Comparison of ENCODE assay signal across 15 cellular contexts in genomic region chr18:8785855-8786765, GRCh38.
DNase-seq lines count a peak whose midpoint lies in the region; ATAC-seq, FAIRE-seq and TF ChIP-seq lines count a peak whose summit lies in the region.
"Had no signal": no experiment of that assay in that cellular context is flagged by ENCODE, and none has a peak within 500 bp of the region (broad histone marks: within the 10 kb centered on the region; RNA-seq: fewer than 3 reads in every experiment).

No MANE protein-coding gene starts in this region.

- H3K27ac ChIP-seq in H9 (ENCODE audit: insufficient read length, low read depth, low read length) (no peak overlapping the region), keratinocyte (ENCODE audit: control insufficient read depth, insufficient read depth, low read length) (peak overlapping the region; percentile 72), mesenchymal stem cell (ENCODE audit: low read length, poor library complexity, severe bottlenecking) (no peak overlapping the region)

- no peak overlapping the region; the same call in 1 of the 2 replicates for H3K14ac ChIP-seq in H9 (ENCODE audit: insufficient read depth, low read length)
- no peak overlapping the region for H3K14ac ChIP-seq in mesenchymal stem cell (ENCODE audit: low read length in 2 of 2)

- H2AK5ac ChIP-seq in H9 (ENCODE audit: insufficient read length, low read length), result no peak overlapping the region
- H2AK5ac ChIP-seq in mesenchymal stem cell (ENCODE audit: low read length, severe bottlenecking), result no peak overlapping the region

- H3K27me3 ChIP-seq in H9 (ENCODE audit: insufficient read depth, low read length) (no peaks in the 10 kb centered on the region), keratinocyte (ENCODE audit: control insufficient read depth, extremely low read depth, insufficient read depth, low read length) (no peaks in the 10 kb centered on the region), mesenchymal stem cell (ENCODE audit: control insufficient read depth in 1 of 2, insufficient read depth in 1 of 2, low read length in 2 of 2) (no peaks in the 10 kb centered on the region)

- no peak overlapping the region for H3K56ac ChIP-seq in H9 (ENCODE audit: insufficient read length, low read depth, low read length)

- DNase-seq in H9, result no peak
- no peak for DNase-seq in WTC11 (ENCODE audit: low spot score)
- DNase-seq in keratinocyte (ENCODE audit: low read depth, low spot score), result no peak
- no peak for DNase-seq in stimulated activated naive CD8-positive, alpha-beta T cell treated with anti-CD3 and anti-CD28 coated beads, Interleukin-15, amount 100 ng/mL, for 72 hours
- no peak for DNase-seq in mesenchymal stem cell
- DNase-seq in DMS79 (lab: John Stamatoyannopoulos, UW), result no peak
- DNase-seq: effector memory CD4-positive, alpha-beta T cell; foreskin fibroblast; mesendoderm; NCI-H2081; NCI-H82 had no signal

- TF ChIP-seq CTCF in H9 (conservative IDR thresholded peaks at IDR 0.05) (no peak), WTC11 (IDR thresholded peaks at IDR 0.05) (no peak), keratinocyte (optimal IDR thresholded peaks at IDR 0.05 in 1 of 3, IDR thresholded peaks at IDR 0.05 in 1 of 3, conservative IDR thresholded peaks at IDR 0.05 in 1 of 3; ENCODE audit: extremely low read depth in 1 of 3, insufficient read depth in 2 of 3, low read length in 3 of 3) (no peak)

- POLR2A ChIA-PET in WTC11 (lab: Charles Lee), result interaction anchor here (0.9 kb wide), 1 partner anchor 79 kb away, joined by 3 read pairs; no protein-coding TSS in a partner anchor

- H4K8ac ChIP-seq in H9 (replicated peaks; ENCODE audit: insufficient read length, low read depth, low read length) (no peak overlapping the region), mesenchymal stem cell (ENCODE audit: low read length) (no peak overlapping the region)

- H3K4ac ChIP-seq in H9 (ENCODE audit: low read depth, low read length), result no peak overlapping the region
- H3K4ac ChIP-seq in mesenchymal stem cell (ENCODE audit: low read depth in 1 of 2, low read length in 2 of 2), result no peak overlapping the region

- no peak for FAIRE-seq in keratinocyte (lab: Jason Lieb, UNC)

- no peak overlapping the region for H2BK15ac ChIP-seq in H9 (ENCODE audit: low read depth, low read length)
- H2BK15ac ChIP-seq in mesenchymal stem cell (ENCODE audit: low read depth, poor library complexity, severe bottlenecking), result no peak overlapping the region

- H3K27ac Mint-ChIP-seq in H9 (peak overlapping the region; percentile 43 to 92 (median 46); a peak in 5 of 7 replicates), WTC11 (peak overlapping the region; percentile 80)
- peak overlapping the region in 1 of 2 donors; percentile 86 for H3K27ac Mint-ChIP-seq in stimulated activated naive CD8-positive, alpha-beta T cell treated with anti-CD3 and anti-CD28 coated beads, Interleukin-15, amount 100 ng/mL, for 72 hours
- H3K27ac Mint-ChIP-seq: activated naive CD4-positive, alpha-beta T cell treated with anti-CD3 and anti-CD28 coated beads, Interleukin-2, amount 50 U/mL, for 72 hours; T-cell had no signal

- no peaks in the 10 kb centered on the region for H3K9me1 ChIP-seq in keratinocyte (ENCODE audit: control insufficient read depth, extremely low read depth, insufficient read depth, low read length)

- H2BK20ac ChIP-seq in H9 (ENCODE audit: low read depth, low read length, poor library complexity, severe bottlenecking), result no peak overlapping the region

- no peak overlapping the region for H2AFZ ChIP-seq in H9 (ENCODE audit: low read length)
- H2AFZ ChIP-seq in keratinocyte (ENCODE audit: control insufficient read depth, low read length), result peak overlapping the region; percentile 4
- H2AFZ ChIP-seq in mesenchymal stem cell (ENCODE audit: low read depth, low read length), result no peak overlapping the region

- no CpG with 5 or more reads among the region's 38 CpGs for WGBS in H9 (ENCODE audit: extremely low coverage, insufficient read length, low lambda C conversion rate)
- WGBS in mesenchymal stem cell, result 96% methylated on average over 30 of the region's 38 CpGs

- dilution Hi-C loops in keratinocyte (cut with MboI; ENCODE audit: extremely low pct_ligation_motif_present, low sequenced_read_pairs), result no loop called here

- H2BK5ac ChIP-seq in H9 (ENCODE audit: insufficient read length, low read length) (no peak overlapping the region), mesenchymal stem cell (ENCODE audit: low read depth, low read length, poor library complexity, severe bottlenecking) (no peak overlapping the region)

- H3K4me2 ChIP-seq in H9 (ENCODE audit: insufficient read depth, insufficient read length, low read length) (no peak overlapping the region), keratinocyte (ENCODE audit: control insufficient read depth, extremely low read depth, insufficient read depth, low read depth, low read length) (peak overlapping the region; percentile 78), mesenchymal stem cell (ENCODE audit: low read length, poor library complexity, severe bottlenecking) (no peak overlapping the region)

- H3K4me1 ChIP-seq in H9 (ENCODE audit: insufficient read depth, low read length) (peaks cover 3% of the 10 kb centered on the region; the same call in 1 of the 2 replicates), keratinocyte (ENCODE audit: control insufficient read depth, extremely low read depth, insufficient read depth, low read length) (peaks cover 21% of the 10 kb centered on the region), mesenchymal stem cell (ENCODE audit: control insufficient read depth, insufficient read depth, low read depth, low read length) (peaks cover 27% of the 10 kb centered on the region)

- H3K23me2 ChIP-seq in H9 (ENCODE audit: insufficient read length, low read depth, low read length, poor library complexity, severe bottlenecking), result no peaks in the 10 kb centered on the region

- H3K9ac ChIP-seq in H9 (ENCODE audit: extremely low read depth, insufficient read length, low read length), result no peak overlapping the region
- H3K9ac ChIP-seq in keratinocyte (ENCODE audit: control insufficient read depth, extremely low read depth, insufficient read depth, low read length), result peak overlapping the region; percentile 60
- no peak overlapping the region for H3K9ac ChIP-seq in mesenchymal stem cell (ENCODE audit: low read length)

- H3K9me3 Mint-ChIP-seq in H9, result no peaks in the 10 kb centered on the region
- H3K9me3 Mint-ChIP-seq in WTC11, result no peaks in the 10 kb centered on the region
- H3K9me3 Mint-ChIP-seq in stimulated activated naive CD8-positive, alpha-beta T cell treated with anti-CD3 and anti-CD28 coated beads, Interleukin-15, amount 100 ng/mL, for 72 hours, result no peaks in the 10 kb centered on the region
- H3K9me3 Mint-ChIP-seq: activated naive CD4-positive, alpha-beta T cell treated with anti-CD3 and anti-CD28 coated beads, Interleukin-2, amount 50 U/mL, for 72 hours; CD4-positive, alpha-beta memory T cell; T-cell had no signal

- H3K27me3 Mint-ChIP-seq in H9 (ENCODE audit: low read depth) (no peaks in the 10 kb centered on the region), WTC11 (ENCODE audit: low read depth) (no peaks in the 10 kb centered on the region)
- H3K27me3 Mint-ChIP-seq in stimulated activated naive CD8-positive, alpha-beta T cell treated with anti-CD3 and anti-CD28 coated beads, Interleukin-15, amount 100 ng/mL, for 72 hours, result peaks cover 23% of the 10 kb centered on the region

- H3K36me3 ChIP-seq in keratinocyte (ENCODE audit: control insufficient read depth in 2 of 2, extremely low read depth in 1 of 2, insufficient read depth in 2 of 2, low read length in 2 of 2), result peaks cover 15 to 46% of the 10 kb centered on the region in 2 experiments
- peaks cover 75 to 97% of the 10 kb centered on the region in 2 experiments for H3K36me3 ChIP-seq in mesenchymal stem cell (ENCODE audit: control insufficient read depth in 1 of 2, insufficient read depth in 2 of 2, low read depth in 1 of 2, low read length in 2 of 2)

- H4K20me1 ChIP-seq in H9 (ENCODE audit: control insufficient read depth, insufficient read depth, insufficient read length) (no peaks in the 10 kb centered on the region), keratinocyte (ENCODE audit: control insufficient read depth, extremely low read depth, insufficient read depth, low read length) (no peaks in the 10 kb centered on the region)

- H3K18ac ChIP-seq in H9 (ENCODE audit: insufficient read length, low read depth, low read length) (no peak overlapping the region), mesenchymal stem cell (ENCODE audit: low read depth in 1 of 2, low read length in 2 of 2) (no peak overlapping the region)

- H3K4me3 ChIP-seq in keratinocyte (ENCODE audit: control insufficient read depth in 2 of 3, extremely low read depth in 1 of 3, insufficient read depth in 2 of 3, low read depth in 1 of 3, low read length in 3 of 3), result peak overlapping the region in 1 of 3 experiments; percentile 49
- H3K4me3 ChIP-seq in mesenchymal stem cell (ENCODE audit: insufficient read depth in 1 of 2, low read depth in 1 of 2, low read length in 2 of 2), result no peak overlapping the region

- H2BK120ac ChIP-seq in H9 (ENCODE audit: low read depth, low read length, poor library complexity, severe bottlenecking), result no peak overlapping the region
- no peak overlapping the region for H2BK120ac ChIP-seq in mesenchymal stem cell (ENCODE audit: low read depth, low read length)

- CTCF ChIA-PET in WTC11 (lab: Charles Lee), result interaction anchor here (0.7 to 1.7 kb wide), 4 partner anchors 12 to 202 kb away, joined by 3 to 6 read pairs (median 3); no protein-coding TSS in a partner anchor

- no peaks in the 10 kb centered on the region for H3K9me3 ChIP-seq in H9 (ENCODE audit: control insufficient read depth, low read depth, low read length)
- H3K9me3 ChIP-seq in keratinocyte (ENCODE audit: control insufficient read depth, low read depth, low read length), result no peaks in the 10 kb centered on the region
- H3K9me3 ChIP-seq in mesenchymal stem cell (ENCODE audit: control insufficient read depth, low read length), result no peaks in the 10 kb centered on the region

- no peak overlapping the region for H3K23ac ChIP-seq in H9 (ENCODE audit: insufficient read length, low read depth, low read length)
- no peak overlapping the region for H3K23ac ChIP-seq in mesenchymal stem cell (ENCODE audit: low read length in 2 of 2)

- H4K5ac ChIP-seq in H9 (ENCODE audit: insufficient read length, low read depth, low read length), result no peak overlapping the region

- H3T11ph ChIP-seq in H9 (ENCODE audit: low read length), result no peak overlapping the region

- H3K79me1 ChIP-seq in H9 (ENCODE audit: insufficient read depth, low read depth, low read length, poor library complexity, severe bottlenecking) (no peaks in the 10 kb centered on the region), mesenchymal stem cell (replicated peaks; ENCODE audit: low read length, poor library complexity, severe bottlenecking) (peaks cover 19% of the 10 kb centered on the region)

- no peak overlapping the region for H4K91ac ChIP-seq in H9 (ENCODE audit: insufficient read length, low read depth, low read length)
- no peak overlapping the region for H4K91ac ChIP-seq in mesenchymal stem cell (ENCODE audit: low read length)

- ATAC-seq in WTC11 (no peak), HG03378 (IDR thresholded peaks at IDR 0.05; ENCODE audit: unreplicated experiment) (no peak)
- peak; percentile 48 for ATAC-seq in stimulated activated naive CD8-positive, alpha-beta T cell treated with anti-CD3 and anti-CD28 coated beads, Interleukin-15, amount 100 ng/mL, for 72 hours

- H3K4me1 Mint-ChIP-seq in H9 (peaks cover 14% of the 10 kb centered on the region in 2 experiments), WTC11 (peaks cover 27% of the 10 kb centered on the region)
- peaks cover 9% of the 10 kb centered on the region for H3K4me1 Mint-ChIP-seq in stimulated activated naive CD8-positive, alpha-beta T cell treated with anti-CD3 and anti-CD28 coated beads, Interleukin-15, amount 100 ng/mL, for 72 hours

- H2BK12ac ChIP-seq in H9 (ENCODE audit: insufficient read length, low read depth, low read length), result no peak overlapping the region
- H2BK12ac ChIP-seq in mesenchymal stem cell (ENCODE audit: low read length in 2 of 2), result no peak overlapping the region

- H3K79me2 ChIP-seq in H9 (ENCODE audit: insufficient read depth, low read length), result no peaks in the 10 kb centered on the region
- no peaks in the 10 kb centered on the region for H3K79me2 ChIP-seq in keratinocyte (ENCODE audit: control insufficient read depth, insufficient read depth, low read length)

- H3K4me3 Mint-ChIP-seq in H9 (no peak overlapping the region), WTC11 (no peak overlapping the region)
- peak overlapping the region in 1 of 2 donors; percentile 58 for H3K4me3 Mint-ChIP-seq in stimulated activated naive CD8-positive, alpha-beta T cell treated with anti-CD3 and anti-CD28 coated beads, Interleukin-15, amount 100 ng/mL, for 72 hours

- H3K36me3 Mint-ChIP-seq in H9 (ENCODE audit: insufficient read depth in 1 of 3, low read depth in 3 of 3) (peaks cover 20 to 65% (median 51%) of the 10 kb centered on the region in 3 experiments; a peak in 6 of 7 replicates), WTC11 (peaks cover 47% of the 10 kb centered on the region)
- H3K36me3 Mint-ChIP-seq: activated naive CD4-positive, alpha-beta T cell treated with anti-CD3 and anti-CD28 coated beads, Interleukin-2, amount 50 U/mL, for 72 hours; CD4-positive, alpha-beta memory T cell; T-cell had no signal
